Comparison of ENCODE assay signal across 11 cellular contexts in the genomic region with DNA sequence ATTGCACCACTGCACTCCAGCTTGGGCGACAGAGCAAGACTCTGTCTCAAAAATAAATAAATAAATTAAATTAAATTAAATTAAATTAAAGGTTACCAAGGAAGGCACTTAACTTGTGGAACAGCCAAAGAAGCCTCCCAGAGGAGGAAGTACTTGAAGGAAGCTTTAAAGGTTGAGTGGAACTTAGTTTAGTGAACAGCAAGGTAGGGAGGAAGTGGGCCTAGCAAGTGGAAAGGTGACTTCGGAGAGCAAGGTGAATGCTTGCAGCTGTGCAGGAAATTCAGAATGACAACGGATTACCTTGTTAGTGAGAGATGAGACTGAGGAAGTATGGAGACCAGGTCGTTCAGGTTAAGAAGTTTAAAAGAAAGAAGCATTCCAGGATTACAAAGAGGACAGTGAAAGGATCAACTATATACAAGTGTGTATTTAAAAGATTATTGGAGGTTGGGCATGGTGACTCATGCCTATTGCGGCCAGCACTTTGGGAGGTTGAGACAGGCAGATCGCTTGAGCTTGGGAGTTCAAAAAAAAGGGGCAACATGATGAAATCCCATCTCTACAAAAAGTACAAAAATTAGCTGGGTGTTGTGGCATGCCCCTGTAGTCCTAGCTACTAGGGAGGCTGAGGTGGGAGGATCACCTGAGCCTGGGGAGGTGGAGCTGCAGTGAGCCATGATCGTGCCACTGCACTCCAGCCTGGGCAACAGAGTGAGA. TPM values are rescaled to one million over a fixed set of nuclear protein-coding genes. Genes with fewer than 3 reads are reported as not detected.
A peak's percentile ranks its signal among the peaks of the same experiment; 100 is the strongest.
DNase-seq lines count a peak whose midpoint lies in the region; ATAC-seq and TF ChIP-seq lines count a peak whose summit lies in the region.
"Had no signal": no experiment of that assay in that cellular context is flagged by ENCODE, and none has a peak within 500 bp of the region (broad histone marks: within the 10 kb centered on the region; RNA-seq: fewer than 3 reads in every experiment).

No MANE protein-coding gene starts in this region.

- H3K27me3 ChIP-seq in HUES6 (ENCODE audit: control insufficient read depth, insufficient read depth, low read length) (no peaks in the 10 kb centered on the region), sigmoid colon (no peaks in the 10 kb centered on the region)

- H3K36me3 Mint-ChIP-seq in WTC11 = no peaks in the 10 kb centered on the region

- H3K27me3 Mint-ChIP-seq in WTC11 (ENCODE audit: low read depth) = no peaks in the 10 kb centered on the region

- DNase-seq in A172 (ENCODE audit: low spot score) (peak; percentile 68), WTC11 (ENCODE audit: low spot score) (no peak), glomerular visceral epithelial cell (ENCODE audit: extremely low spot score) (peak; percentile 41), sigmoid colon (no peak), globus pallidus (ENCODE audit: low spot score) (no peak)
- DNase-seq in NK-92 treated with Interleukin-12 subunit alpha and Interleukin-12 subunit beta, amount 100 ng/mL, for 24 hours (lab: John Stamatoyannopoulos, UW) = no peak
- DNase-seq: NCI-H446 treated with DMSO at 0.1 percent for 48 hours had no signal

- H3K4me1 ChIP-seq in HUES6 (ENCODE audit: control insufficient read depth, insufficient read depth, low read length) (peaks cover 24% of the 10 kb centered on the region), sigmoid colon (peaks cover 0 to 47% (median 23%) of the 10 kb centered on the region in 4 donors)

- TF ChIP-seq CTCF in WTC11 (IDR thresholded peaks at IDR 0.05) = no peak
- TF ChIP-seq CTCF in sigmoid colon (IDR thresholded peaks at IDR 0.05) = no peak

- H3K9ac ChIP-seq in HUES6 (ENCODE audit: low read length) = peak overlapping the region; percentile 13

- POLR2A ChIA-PET in WTC11 (lab: Charles Lee) = interaction anchor here (2.5 kb wide), 1 partner anchor 40 kb away, joined by 21 read pairs; the partner anchor contains the start of gene NT5C2

- no peak for TF ChIP-seq EP300 in sigmoid colon (IDR thresholded peaks at IDR 0.05)

- no peak overlapping the region for H3K4me3 Mint-ChIP-seq in WTC11

- TF ChIP-seq POLR2A in sigmoid colon (IDR thresholded peaks at IDR 0.05) = no peak

- H3K27ac Mint-ChIP-seq in WTC11 = peak overlapping the region; percentile 94

- peaks cover 37% of the 10 kb centered on the region for H3K4me1 Mint-ChIP-seq in WTC11

- H3K4me3 ChIP-seq in HUES6 (ENCODE audit: low read depth, low read length) = no peak overlapping the region
- no peak overlapping the region for H3K4me3 ChIP-seq in sigmoid colon
- H3K4me3 ChIP-seq: skin epidermis had no signal

- H3K9me3 Mint-ChIP-seq in WTC11 = peaks cover 4% of the 10 kb centered on the region

- H3K27ac ChIP-seq in HUES6 (ENCODE audit: low read depth, low read length) (peak overlapping the region; percentile 42; the same call in 1 of the 2 replicates), sigmoid colon (no peak overlapping the region)
- H3K27ac ChIP-seq: skin epidermis had no signal

- no peak for ATAC-seq in WTC11
- no peak for ATAC-seq in HG02610 (IDR thresholded peaks at IDR 0.05; ENCODE audit: unreplicated experiment)

- H3K36me3 ChIP-seq in HUES6 (ENCODE audit: control insufficient read depth, insufficient read depth, low read length) (no peaks in the 10 kb centered on the region), sigmoid colon (no peaks in the 10 kb centered on the region)

- no peaks in the 10 kb centered on the region for H3K9me3 ChIP-seq in HUES6 (ENCODE audit: control insufficient read depth, insufficient read depth, low read depth, low read length)
- H3K9me3 ChIP-seq in sigmoid colon = no peaks in the 10 kb centered on the region

- intact Hi-C loops in sigmoid colon (cut with DNase I) = no loop called here

- WGBS in sigmoid colon, 2 donors = 70 to 74% methylated on average over 7 of the region's 7 CpGs

- CTCF ChIA-PET in WTC11 (lab: Charles Lee) = interaction anchor here (3.0 to 3.4 kb wide), 2 partner anchors 11 to 40 kb away, joined by 9 to 27 read pairs; partner anchors contain the start of gene NT5C2

TF ChIP-seq in WTC11, 78 proteins besides CTCF, POLR2A, EP300 and RAD21 (continues in another document):
- TF ChIP-seq GABPB1 (CRISPR knock-in tag; IDR thresholded peaks at IDR 0.05) = peak; percentile 81
- peak; percentile 89 for TF ChIP-seq ZNF121 (CRISPR knock-in tag; IDR thresholded peaks at IDR 0.05)
- no peak for TF ChIP-seq IRF1 (CRISPR knock-in tag; IDR thresholded peaks at IDR 0.05)
- no peak for TF ChIP-seq AFF4 (CRISPR knock-in tag; IDR thresholded peaks at IDR 0.05; ENCODE audit: borderline replicate concordance)
- TF ChIP-seq, protein P1, sequence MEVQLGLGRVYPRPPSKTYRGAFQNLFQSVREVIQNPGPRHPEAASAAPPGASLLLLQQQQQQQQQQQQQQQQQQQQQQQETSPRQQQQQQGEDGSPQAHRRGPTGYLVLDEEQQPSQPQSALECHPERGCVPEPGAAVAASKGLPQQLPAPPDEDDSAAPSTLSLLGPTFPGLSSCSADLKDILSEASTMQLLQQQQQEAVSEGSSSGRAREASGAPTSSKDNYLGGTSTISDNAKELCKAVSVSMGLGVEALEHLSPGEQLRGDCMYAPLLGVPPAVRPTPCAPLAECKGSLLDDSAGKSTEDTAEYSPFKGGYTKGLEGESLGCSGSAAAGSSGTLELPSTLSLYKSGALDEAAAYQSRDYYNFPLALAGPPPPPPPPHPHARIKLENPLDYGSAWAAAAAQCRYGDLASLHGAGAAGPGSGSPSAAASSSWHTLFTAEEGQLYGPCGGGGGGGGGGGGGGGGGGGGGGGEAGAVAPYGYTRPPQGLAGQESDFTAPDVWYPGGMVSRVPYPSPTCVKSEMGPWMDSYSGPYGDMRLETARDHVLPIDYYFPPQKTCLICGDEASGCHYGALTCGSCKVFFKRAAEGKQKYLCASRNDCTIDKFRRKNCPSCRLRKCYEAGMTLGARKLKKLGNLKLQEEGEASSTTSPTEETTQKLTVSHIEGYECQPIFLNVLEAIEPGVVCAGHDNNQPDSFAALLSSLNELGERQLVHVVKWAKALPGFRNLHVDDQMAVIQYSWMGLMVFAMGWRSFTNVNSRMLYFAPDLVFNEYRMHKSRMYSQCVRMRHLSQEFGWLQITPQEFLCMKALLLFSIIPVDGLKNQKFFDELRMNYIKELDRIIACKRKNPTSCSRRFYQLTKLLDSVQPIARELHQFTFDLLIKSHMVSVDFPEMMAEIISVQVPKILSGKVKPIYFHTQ (CRISPR knock-in tag; IDR thresholded peaks at IDR 0.05) = no peak
- no peak for TF ChIP-seq NR3C1 (CRISPR knock-in tag; conservative IDR thresholded peaks at IDR 0.05; ENCODE audit: low read depth)
- no peak for TF ChIP-seq JUN (CRISPR knock-in tag; IDR thresholded peaks at IDR 0.05)

RNA-seq across cellular contexts. Expression of gene RPEL1, which starts 12.8 kb away (rescaled TPM):
- 0.05 and 0.17 TPM in 2 replicates for total RNA-seq in A172 (2014; rRNA removed; shearing (Covaris generic))
- 0.09 TPM in 1 of 3 replicates, not detected in the others for total RNA-seq in WTC11 (2021)
- not detected for total RNA-seq in sigmoid colon
- polyA plus RNA-seq in sigmoid colon = under 1 TPM in 1 of 3 donors, not detected in 2; 0.03 TPM
- total RNA-seq: glomerular endothelial cell had no signal

RNA-seq across cellular contexts. Expression of gene NT5C2, which starts 39.9 kb away (rescaled TPM):
- 96.1 and 135 TPM in 2 replicates for total RNA-seq in A172 (2014; rRNA removed; shearing (Covaris generic))
- 67.5 to 76.1 TPM (median 72.3 TPM) in 3 replicates for total RNA-seq in WTC11 (2021)
- 10 to 100 TPM; 37.7 to 51.4 (median 46.9) TPM for total RNA-seq in sigmoid colon
- polyA plus RNA-seq in sigmoid colon = 10 to 100 TPM; 49.2 to 61.5 (median 53.1) TPM

RNA-seq across cellular contexts. Expression of gene INA, which starts 44.0 kb away (rescaled TPM):
- total RNA-seq in A172 (2014; rRNA removed; shearing (Covaris generic)) = not detected in 2 replicates
- total RNA-seq in WTC11 (2021) (16.6 to 20.3 TPM (median 17.3 TPM) in 3 replicates), sigmoid colon (10 to 100 TPM in 2 of 4 donors, 1 to 10 TPM in 2; 3.9 to 11.8 (median 7.8) TPM)
- polyA plus RNA-seq in sigmoid colon = 1 to 10 TPM in 1 of 3 donors, not detected in 2; 2.0 TPM

Comparison
In these comparisons a context has a peak if more than half of its experiments do, and no peak if none do; other contexts are left out.
1. DNase-seq: peak in A172 (single experiment) and glomerular visceral epithelial cell (single experiment); none in WTC11 (single experiment), sigmoid colon (single experiment), NK-92 treated with Interleukin-12 subunit alpha and Interleukin-12 subunit beta, amount 100 ng/mL, for 24 hours (single experiment) and globus pallidus (single experiment).